Comparison of ENCODE assay signal across 8 cellular contexts in genomic region chr2:54629914-54630609, GRCh38.
DNase-seq lines count a peak whose midpoint lies in the region; ATAC-seq and TF ChIP-seq lines count a peak whose summit lies in the region.

No MANE protein-coding gene starts in this region.

- ATAC-seq in T-helper 17 cell = peak; percentile 49
- peak; percentile 71 for ATAC-seq in foreskin keratinocyte
- no peak for ATAC-seq in HG03135 (IDR thresholded peaks at IDR 0.05; ENCODE audit: unreplicated experiment)
- no peak for ATAC-seq in GM19035 (IDR thresholded peaks at IDR 0.05; ENCODE audit: unreplicated experiment)
- no peak for ATAC-seq in GM19328 (IDR thresholded peaks at IDR 0.05; ENCODE audit: unreplicated experiment)

- peaks cover 62 to 71% (median 62%) of the 10 kb centered on the region in 3 donors for H3K36me3 ChIP-seq in skeletal muscle tissue (ENCODE audit: control insufficient read depth in 3 of 3, insufficient read depth in 3 of 3, low read length in 3 of 3)

- peaks cover 16% of the 10 kb centered on the region for H3K36me3 Mint-ChIP-seq in T-helper 17 cell (ENCODE audit: low read depth)

- H3K4me3 Mint-ChIP-seq in T-helper 17 cell = no peak overlapping the region

- TF ChIP-seq CTCF in GM13977 (IDR thresholded peaks at IDR 0.05; ENCODE audit: extremely low read depth, insufficient read depth, missing control alignments) (no peak), foreskin keratinocyte (conservative IDR thresholded peaks at IDR 0.05) (no peak)

- H3K9me3 ChIP-seq in T-helper 17 cell (ENCODE audit: control insufficient read depth, low read length, poor library complexity, severe bottlenecking) (no peaks in the 10 kb centered on the region), skeletal muscle tissue (ENCODE audit: control insufficient read depth in 3 of 3, low read length in 3 of 3) (no peaks in the 10 kb centered on the region)

- in situ Hi-C loops in GM13977 (cut with MboI; ENCODE audit: low pct_unique_long_range_greater_than_20kb, low sequenced_read_pairs, unreplicated experiment) = no loop called here

- H3K27me3 ChIP-seq in foreskin keratinocyte = no peaks in the 10 kb centered on the region
- no peaks in the 10 kb centered on the region for H3K27me3 ChIP-seq in skeletal muscle tissue (ENCODE audit: control insufficient read depth in 3 of 3, insufficient read depth in 3 of 3, low read length in 3 of 3)

- no peak overlapping the region for H3K27ac ChIP-seq in foreskin keratinocyte
- peak overlapping the region; percentile 23 for H3K27ac ChIP-seq in skeletal muscle tissue (ENCODE audit: low read depth, low read length)

- H3K27me3 Mint-ChIP-seq in T-helper 17 cell = no peaks in the 10 kb centered on the region

- peak overlapping the region; percentile 87 for H3K27ac Mint-ChIP-seq in T-helper 17 cell

- H3K4me1 ChIP-seq in foreskin keratinocyte (no peaks in the 10 kb centered on the region), skeletal muscle tissue (ENCODE audit: control insufficient read depth in 3 of 3, insufficient read depth in 3 of 3, low read length in 3 of 3) (peaks cover 9 to 34% (median 34%) of the 10 kb centered on the region in 3 donors)

- peaks cover 19% of the 10 kb centered on the region for H3K4me1 Mint-ChIP-seq in T-helper 17 cell

- H3K4me3 ChIP-seq in skeletal muscle tissue (ENCODE audit: low read length in 3 of 3) = no peak overlapping the region

- no peak overlapping the region for H3K9ac ChIP-seq in skeletal muscle tissue (ENCODE audit: low read depth in 1 of 3, low read length in 3 of 3)

- DNase-seq in GM13977 (ENCODE audit: low spot score) (peak; percentile 45), T-helper 17 cell (no peak), foreskin keratinocyte (peak; percentile 54 to 61), NCI-H2081 (lab: John Stamatoyannopoulos, UW) (no peak)

Comparison
In these comparisons a context has a peak if more than half of its experiments do, and no peak if none do; other contexts are left out.
1. DNase-seq: peak in GM13977 (single experiment) and foreskin keratinocyte (2 of 2); none in T-helper 17 cell (0 of 3) and NCI-H2081 (0 of 2).
2. ATAC-seq: peak in T-helper 17 cell (single experiment) and foreskin keratinocyte (single experiment); none in HG03135 (single experiment), GM19035 (single experiment) and GM19328 (single experiment).